In the genomic region with DNA sequence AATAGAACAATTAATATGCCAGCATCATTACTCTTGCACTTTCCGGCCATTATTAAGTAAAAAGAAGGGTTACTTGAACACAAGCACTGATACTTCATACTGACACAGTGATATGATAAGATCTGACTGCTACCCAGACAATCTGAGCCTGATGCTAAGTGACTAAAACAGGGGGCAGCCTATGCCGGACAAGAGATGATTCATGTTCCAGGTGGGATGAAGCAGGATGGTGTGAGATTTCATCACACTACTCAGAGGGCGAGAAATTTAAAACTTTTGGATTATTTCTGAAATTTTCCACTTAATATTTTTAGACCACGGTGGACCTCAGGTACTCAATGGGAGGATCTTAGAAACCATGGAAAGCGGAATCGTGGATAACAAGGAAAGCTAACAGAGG, we compare ENCODE assay signal across 23 cellular contexts.
"Had no signal": no experiment of that assay in that cellular context is flagged by ENCODE, and none has a peak within 500 bp of the region (broad histone marks: within the 10 kb centered on the region; RNA-seq: fewer than 3 reads in every experiment).

No MANE protein-coding gene starts in this region.

- H3K9me3 ChIP-seq: SK-N-SH had no signal

- DNase-seq: Kasumi-1, MV-4-11, NCI-H1048, NCI-H1105, NCI-H1417, NCI-H1436 treated with DMSO at 0.1 percent for 48 hours, NCI-H1694, NCI-H187 treated with DMSO at 0.1 percent for 48 hours, NCI-H2029 treated with DMSO at 0.1 percent for 48 hours, NCI-H2171 treated with DMSO at 0.1 percent for 48 hours, NCI-H345, NCI-H446 treated with DMSO at 0.1 percent for 48 hours, NCI-H524, NCI-H69, NCI-H774, RPMI8226, SHP77, SK-N-SH had no signal

- H3K9ac ChIP-seq: KMS-11, SK-N-SH had no signal

- FAIRE-seq: HTR-8/SVneo, K562, RCC 7860 had no signal

- H3K27ac ChIP-seq: HL-60, KMS-11 had no signal

- H3K4me2 ChIP-seq: KMS-11, SK-N-SH had no signal

- ATAC-seq: K562 had no signal

- H3K4me3 ChIP-seq: K562 had no signal
